In the genomic region with DNA sequence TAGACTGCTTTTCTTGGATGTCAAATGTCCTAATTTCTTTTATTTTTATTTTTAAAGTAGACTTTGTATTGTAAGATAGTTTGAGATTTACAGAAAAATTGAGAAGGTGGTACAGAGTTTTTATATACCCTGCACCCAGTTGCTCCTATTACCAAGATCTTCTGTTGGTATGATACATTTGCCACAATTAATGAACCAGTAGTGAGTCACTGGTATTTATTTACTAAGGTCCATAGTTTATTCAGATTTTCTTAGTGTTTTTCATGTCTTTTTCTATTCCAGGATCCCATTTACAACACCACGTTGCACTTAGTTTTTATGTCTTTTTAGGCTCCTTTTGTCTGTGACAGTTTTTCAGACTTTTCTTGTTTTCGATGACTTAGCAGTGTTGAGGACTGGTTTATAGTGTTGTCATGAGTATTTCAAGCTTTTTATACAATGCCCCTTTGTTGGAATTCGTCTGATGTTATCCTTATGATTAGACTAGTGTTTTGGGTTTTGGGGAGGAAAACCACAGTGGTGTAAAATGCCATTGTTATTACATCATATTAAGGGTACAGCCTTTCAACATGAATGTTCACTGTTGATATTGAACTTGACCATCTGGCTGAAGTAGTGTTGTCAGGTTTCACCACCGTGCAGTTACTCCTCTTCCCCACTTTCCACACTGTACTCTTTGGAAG, we compare ENCODE assay signal across 9 cellular contexts. TPM values are rescaled to one million over a fixed set of nuclear protein-coding genes. Genes with fewer than 3 reads are reported as not detected.
A peak's percentile ranks its signal among the peaks of the same experiment; 100 is the strongest.
DNase-seq lines count a peak whose midpoint lies in the region; FAIRE-seq and TF ChIP-seq lines count a peak whose summit lies in the region.
"Had no signal": no experiment of that assay in that cellular context is flagged by ENCODE, and none has a peak within 500 bp of the region (broad histone marks: within the 10 kb centered on the region; RNA-seq: fewer than 3 reads in every experiment).

No MANE protein-coding gene starts in this region.

- peak; percentile 96 for FAIRE-seq in H54 (lab: Jason Lieb, UNC)

- H3K27me3 ChIP-seq in SJCRH30 = no peaks in the 10 kb centered on the region

- no peaks in the 10 kb centered on the region for H3K9me3 ChIP-seq in SJCRH30 (replicated peaks)

- TF ChIP-seq POLR2A in H54 (IDR thresholded peaks at IDR 0.05; ENCODE audit: low read depth, low read length) (no peak), erythroblast (IDR thresholded peaks at IDR 0.05; ENCODE audit: low read length) (no peak)

- TF ChIP-seq CTCF in retinal pigment epithelial cell (conservative IDR thresholded peaks at IDR 0.05; ENCODE audit: low read depth, low read length) = no peak
- TF ChIP-seq CTCF in GM10266 (IDR thresholded peaks at IDR 0.05; ENCODE audit: control insufficient read depth, insufficient read depth, low read depth, missing control alignments) = no peak

- H3K4me3 ChIP-seq in SJCRH30 (no peak overlapping the region), retinal pigment epithelial cell (ENCODE audit: low read length) (no peak overlapping the region)
- H3K4me3 ChIP-seq: skin epidermis had no signal

- peaks cover 39% of the 10 kb centered on the region for H3K36me3 ChIP-seq in SJCRH30

- DNase-seq in H54 (ENCODE audit: insufficient read length, low spot score) (no peak), SJCRH30 (peak; percentile 53 to 86), erythroblast (lab: John Stamatoyannopoulos, UW) (peak; percentile 7 to 18), retinal pigment epithelial cell (ENCODE audit: low read depth) (peak; percentile 74), NCI-H526 treated with DMSO at 0.1 percent for 48 hours (lab: John Stamatoyannopoulos, UW) (no peak), GM10266 (ENCODE audit: extremely low spot score) (no peak), NCI-H774 (lab: John Stamatoyannopoulos, UW) (no peak)

- peak overlapping the region; percentile 78 for H3K27ac ChIP-seq in SJCRH30
- H3K27ac ChIP-seq: VCaP had no signal

- H3K4me1 ChIP-seq in SJCRH30 = peaks cover 12% of the 10 kb centered on the region

RNA-seq across cellular contexts. Expression of gene COG3, which starts 35.9 kb away (rescaled TPM):
- total RNA-seq in SJCRH30 (2014; rRNA removed; shearing (Covaris generic)) = 24.1 and 25.4 TPM in 2 replicates

Comparison
In these comparisons a context has a peak if more than half of its experiments do, and no peak if none do; other contexts are left out.
1. DNase-seq: peak in SJCRH30 (2 of 2), erythroblast (2 of 2) and retinal pigment epithelial cell (single experiment); none in H54 (single experiment), NCI-H526 treated with DMSO at 0.1 percent for 48 hours (single experiment), GM10266 (single experiment) and NCI-H774 (single experiment).